ENCODE assay signal across 11 cellular contexts in the genomic region with DNA sequence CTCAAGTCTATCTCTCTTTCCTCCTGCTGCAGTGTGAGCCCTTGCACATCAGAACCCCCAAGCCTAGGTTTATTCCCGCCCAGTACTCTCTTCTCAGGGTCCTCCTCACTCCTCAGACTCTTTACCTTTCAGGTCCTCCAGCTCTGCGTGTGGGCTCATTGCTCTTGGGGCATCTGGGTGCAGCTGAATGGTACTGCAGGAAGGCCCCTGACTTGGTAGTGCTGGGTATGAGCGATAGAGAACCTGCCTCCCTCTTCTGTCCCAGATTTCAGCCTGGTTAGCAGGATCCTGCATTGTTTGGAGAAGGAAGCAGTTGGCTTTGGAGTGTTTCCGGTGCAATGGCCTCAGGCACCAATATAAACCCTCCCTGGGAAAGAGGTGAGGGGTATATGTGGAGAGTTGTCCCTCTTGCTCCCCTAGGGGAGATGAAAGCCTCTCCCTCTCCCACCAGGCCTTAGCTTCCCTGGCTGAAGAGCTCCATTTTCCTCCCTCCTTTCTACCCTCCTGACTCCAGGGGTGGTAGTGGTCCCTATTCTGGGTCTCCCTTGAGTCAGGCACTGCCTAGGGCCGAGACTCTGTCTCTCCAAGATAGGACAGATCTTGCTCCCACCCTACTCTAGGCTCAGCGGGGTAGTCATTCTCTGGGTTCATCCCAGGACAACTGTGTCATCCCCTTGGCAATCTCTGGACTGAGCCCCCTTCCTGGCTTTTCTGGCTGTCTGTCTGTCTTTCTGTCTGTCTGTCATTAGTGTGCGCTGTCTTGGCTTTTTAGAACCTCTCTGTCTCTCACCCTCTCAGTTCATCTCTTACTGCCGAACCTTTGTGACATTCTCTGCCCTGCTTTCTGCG. TPM values are rescaled to one million over a fixed set of nuclear protein-coding genes. Genes with fewer than 3 reads are reported as not detected.
DNase-seq lines count a peak whose midpoint lies in the region; ATAC-seq and TF ChIP-seq lines count a peak whose summit lies in the region.
"Had no signal": no experiment of that assay in that cellular context is flagged by ENCODE, and none has a peak within 500 bp of the region (broad histone marks: within the 10 kb centered on the region; RNA-seq: fewer than 3 reads in every experiment).

No MANE protein-coding gene starts in this region.

- no peak for TF ChIP-seq CTCF in foreskin fibroblast (IDR thresholded peaks at IDR 0.05; ENCODE audit: low read depth, low read length)
- no peak for TF ChIP-seq CTCF in sigmoid colon (IDR thresholded peaks at IDR 0.05)

- DNase-seq in DMS153 (lab: John Stamatoyannopoulos, UW) (peak; percentile 21), SK-N-MC (ENCODE audit: low read depth, low spot score) (no peak), foreskin fibroblast (peak in 1 of 2 donors; percentile 32), sigmoid colon (peak; percentile 57), MV-4-11 (lab: John Stamatoyannopoulos, UW) (no peak)
- DNase-seq: activated T-cell treated with anti-CD3 and anti-CD28 coated beads, Interleukin-2, amount 50 U/mL, for 4 hours; NCI-H146 had no signal

- ATAC-seq in GM18868 (IDR thresholded peaks at IDR 0.05; ENCODE audit: unreplicated experiment) = no peak
- no peak for ATAC-seq in HG03175 (IDR thresholded peaks at IDR 0.05; ENCODE audit: unreplicated experiment)
- ATAC-seq in GM21526 (IDR thresholded peaks at IDR 0.05; ENCODE audit: low FRiP score, unreplicated experiment) = no peak
- ATAC-seq: activated T-cell treated with anti-CD3 and anti-CD28 coated beads, Interleukin-2, amount 50 U/mL, for 4 hours had no signal

- TF ChIP-seq POLR2A in sigmoid colon (IDR thresholded peaks at IDR 0.05) = no peak

- peaks cover 0 to 84% (median 71%) of the 10 kb centered on the region in 4 donors for H3K4me1 ChIP-seq in sigmoid colon

- H3K36me3 ChIP-seq in SK-N-MC (ENCODE audit: insufficient read depth, low read length) = no peaks in the 10 kb centered on the region
- H3K36me3 ChIP-seq in sigmoid colon = no peaks in the 10 kb centered on the region

- H3K9me3 ChIP-seq in SK-N-MC (ENCODE audit: low read depth, low read length) (no peaks in the 10 kb centered on the region), sigmoid colon (no peaks in the 10 kb centered on the region)

- no peaks in the 10 kb centered on the region for H3K27me3 ChIP-seq in sigmoid colon

- no peak for TF ChIP-seq EP300 in sigmoid colon (IDR thresholded peaks at IDR 0.05)

- intact Hi-C loops in sigmoid colon (cut with DNase I) = no loop called here

- H3K9ac ChIP-seq in SK-N-MC (ENCODE audit: insufficient read length) = peak overlapping the region; percentile 5

- peak overlapping the region; percentile 59 for H3K4me3 ChIP-seq in SK-N-MC
- peak overlapping the region; percentile 87 to 90 for H3K4me3 ChIP-seq in foreskin fibroblast (ENCODE audit: low read depth in 1 of 2, low read length in 2 of 2)
- H3K4me3 ChIP-seq in sigmoid colon = peak overlapping the region in 2 of 4 donors; percentile 71 to 89

- WGBS in sigmoid colon, 2 donors = 65 to 71% methylated on average over 9 of the region's 9 CpGs

- peak overlapping the region; percentile 65 for H3K27ac ChIP-seq in SK-N-MC
- H3K27ac ChIP-seq in sigmoid colon = peak overlapping the region; percentile 92 to 99 (median 98)

RNA-seq across cellular contexts. Expression of a gene that starts 3.8 kb away (rescaled TPM):
- 100 to 1,000 TPM; 147 to 262 (median 204) TPM for total RNA-seq in sigmoid colon
- 10 to 100 TPM; 11.4 to 57.9 (median 14.1) TPM for polyA plus RNA-seq in sigmoid colon

RNA-seq across cellular contexts. Expression of a gene that starts 15.3 kb away (rescaled TPM):
- not detected for total RNA-seq in sigmoid colon
- not detected for polyA plus RNA-seq in sigmoid colon
- total RNA-seq: activated T-cell treated with anti-CD3 and anti-CD28 coated beads, Interleukin-2, amount 50 U/mL, for 4 hours; pulmonary artery endothelial cell had no signal

RNA-seq across cellular contexts. Expression of a gene that starts 21.0 kb away (rescaled TPM):
- 100 to 1,000 TPM; 105 to 163 (median 113) TPM for total RNA-seq in sigmoid colon
- 100 to 1,000 TPM in 2 of 3 donors, 10 to 100 TPM in 1; 66.1 to 210 (median 123) TPM for polyA plus RNA-seq in sigmoid colon

RNA-seq across cellular contexts. Expression of a gene that starts 43.2 kb away (rescaled TPM):
- 10 to 100 TPM; 24.8 to 28.9 (median 27.4) TPM for total RNA-seq in sigmoid colon
- polyA plus RNA-seq in sigmoid colon = 1 to 10 TPM; 2.5 to 9.5 (median 5.4) TPM

RNA-seq across cellular contexts. Expression of a gene that starts 53.5 kb away (rescaled TPM):
- 10 to 100 TPM; 11.5 to 13.6 (median 12.7) TPM for total RNA-seq in sigmoid colon
- polyA plus RNA-seq in sigmoid colon = 1 to 10 TPM in 1 of 3 donors, under 1 TPM in 2; 0.60 to 6.2 (median 0.92) TPM

Comparison
In these comparisons a context has a peak if more than half of its experiments do, and no peak if none do; other contexts are left out.
1. DNase-seq: peak in DMS153 (single experiment) and sigmoid colon (single experiment); none in SK-N-MC (single experiment) and MV-4-11 (single experiment).